ENCODE assay signal across 21 cellular contexts in the genomic region with DNA sequence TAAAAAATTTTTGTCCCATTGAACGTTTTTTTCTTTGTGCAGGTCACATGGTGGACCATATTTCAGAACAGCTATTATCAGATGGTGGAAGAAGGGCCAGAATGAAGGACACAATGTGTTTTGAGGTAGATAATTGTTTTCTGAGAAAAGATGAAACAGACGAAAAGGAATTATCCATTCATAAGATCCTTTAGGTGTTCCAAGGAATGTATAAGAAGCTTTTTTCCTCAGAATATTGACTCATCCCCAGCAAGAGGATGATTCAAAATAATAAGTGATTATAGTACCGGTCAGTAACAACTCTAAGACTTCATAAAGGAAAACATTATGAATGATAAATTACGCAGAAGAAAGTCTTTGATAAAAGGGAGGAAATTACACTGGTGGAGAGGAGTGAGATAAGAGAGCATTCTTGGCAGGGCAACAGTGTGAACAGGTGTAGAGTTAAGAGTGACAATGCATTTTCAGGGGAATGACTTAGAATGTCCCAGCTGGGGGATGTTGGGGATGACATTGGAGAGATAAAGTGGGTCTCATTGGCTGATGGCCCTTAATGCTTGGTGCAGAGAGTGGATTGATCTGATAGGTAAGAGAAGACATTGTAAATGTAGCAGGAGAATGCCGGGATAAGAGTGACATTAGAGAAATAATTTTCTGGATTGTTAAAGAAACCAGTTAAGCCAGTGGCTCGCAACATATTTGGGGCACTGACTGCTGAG. TPM values are rescaled to one million over a fixed set of nuclear protein-coding genes. Genes with fewer than 3 reads are reported as not detected.
"Had no signal": no experiment of that assay in that cellular context is flagged by ENCODE, and none has a peak within 500 bp of the region (broad histone marks: within the 10 kb centered on the region; RNA-seq: fewer than 3 reads in every experiment).

No MANE protein-coding gene starts in this region.

- H3K36me3 Mint-ChIP-seq: activated naive CD4-positive, alpha-beta T cell treated with anti-CD3 and anti-CD28 coated beads, Interleukin-2, amount 10 ng/mL, durations not matched to agents 7 days and 5 days; natural killer cell treated with Interleukin-12 subunit alpha and Interleukin-12 subunit beta and Interleukin-15 and Interleukin-18, amount 100 ng/mL, for 72 hours; stimulated activated naive B cell treated with anti-CD40 and anti-IgM and Interleukin-4, amounts not matched to agents 10 μg/mL and 1 μg/mL and 100 μg/mL, for 72 hours had no signal

- H3K27me3 ChIP-seq: ascending aorta, breast epithelium, sigmoid colon, upper lobe of left lung had no signal

- ATAC-seq: activated CD4-positive, CD25-positive, alpha-beta regulatory T cell treated with anti-CD3 and anti-CD28 coated beads, Interleukin-2, amount 50 U/mL, for 24 hours; activated CD8-positive, alpha-beta T cell treated with anti-CD3 and anti-CD28 coated beads, Interleukin-2, amount 10 ng/mL, durations not matched to agents 7 days and 5 days; activated naive CD8-positive, alpha-beta T cell treated with anti-CD3 and anti-CD28 coated beads, Interleukin-2, amount 50 U/mL, for 24 hours; natural killer cell treated with Interleukin-12 subunit alpha and Interleukin-12 subunit beta and Interleukin-15 and Interleukin-18, amount 100 ng/mL, for 72 hours; stimulated activated naive B cell treated with anti-CD40 and anti-IgM and Interleukin-4, amounts not matched to agents 10 μg/mL and 1 μg/mL and 100 μg/mL, for 72 hours had no signal

- H3K9me3 Mint-ChIP-seq: activated CD4-positive, alpha-beta T cell treated with anti-CD3 and anti-CD28 coated beads, Interleukin-2, amount 10 ng/mL, durations not matched to agents 7 days and 5 days; activated naive CD4-positive, alpha-beta T cell treated with anti-CD3 and anti-CD28 coated beads, Interleukin-2, amount 10 ng/mL, durations not matched to agents 7 days and 5 days; activated naive CD8-positive, alpha-beta T cell treated with anti-CD3 and anti-CD28 coated beads, Interleukin-2, amount 50 U/mL, for 24 hours; natural killer cell treated with Interleukin-12 subunit alpha and Interleukin-12 subunit beta and Interleukin-15 and Interleukin-18, amount 100 ng/mL, for 72 hours; stimulated activated naive B cell treated with anti-CD40 and anti-IgM and Interleukin-4, amounts not matched to agents 10 μg/mL and 1 μg/mL and 100 μg/mL, for 72 hours; T-helper 2 cell treated with Interferon-gamma antibody and Interleukin-4, amounts not matched to agents 5 μg/mL and 100 μg/mL, for 36 hours had no signal

- DNase-seq: activated CD4-positive, alpha-beta T cell treated with anti-CD3 and anti-CD28 coated beads, Interleukin-2, amount 10 ng/mL, durations not matched to agents 7 days and 5 days; activated CD8-positive, alpha-beta memory T cell treated with anti-CD3 and anti-CD28 coated beads, Interleukin-2, amount 50 U/mL, for 48 hours; activated CD8-positive, alpha-beta T cell treated with anti-CD3 and anti-CD28 coated beads, Interleukin-2, amount 10 ng/mL, durations not matched to agents 7 days and 5 days; activated effector memory CD4-positive, alpha-beta T cell treated with Interleukin-2 at 50 U/mL for 16 hours; activated naive CD4-positive, alpha-beta T cell treated with anti-CD3 and anti-CD28 coated beads, Interleukin-2, amount 10 ng/mL, durations not matched to agents 7 days and 5 days; activated naive CD8-positive, alpha-beta T cell treated with anti-CD3 and anti-CD28 coated beads, Interleukin-2, amount 50 U/mL, for 24 hours; activated T-cell treated with anti-CD3 and anti-CD28 coated beads, Interleukin-2, amount 50 U/mL, for 48 hours; effector CD8-positive, alpha-beta T cell; foreskin fibroblast; mesenchymal stem cell; posterior cingulate gyrus; sigmoid colon; stimulated activated naive B cell treated with anti-CD40 and anti-IgM and Interleukin-4, amounts not matched to agents 10 μg/mL and 1 μg/mL and 100 μg/mL, for 72 hours; upper lobe of left lung had no signal

- H3K4me1 Mint-ChIP-seq: activated CD4-positive, alpha-beta T cell treated with anti-CD3 and anti-CD28 coated beads, Interleukin-2, amount 10 ng/mL, durations not matched to agents 7 days and 5 days; activated naive CD4-positive, alpha-beta T cell treated with anti-CD3 and anti-CD28 coated beads, Interleukin-2, amount 10 ng/mL, durations not matched to agents 7 days and 5 days; activated naive CD8-positive, alpha-beta T cell treated with anti-CD3 and anti-CD28 coated beads, Interleukin-2, amount 50 U/mL, for 24 hours; stimulated activated naive B cell treated with anti-CD40 and anti-IgM and Interleukin-4, amounts not matched to agents 10 μg/mL and 1 μg/mL and 100 μg/mL, for 72 hours had no signal

- H3K36me3 ChIP-seq: ascending aorta, breast epithelium, sigmoid colon, thoracic aorta, upper lobe of left lung had no signal

- H3K27ac Mint-ChIP-seq: activated CD4-positive, alpha-beta T cell treated with anti-CD3 and anti-CD28 coated beads, Interleukin-2, amount 10 ng/mL, durations not matched to agents 7 days and 5 days; activated CD8-positive, alpha-beta T cell treated with anti-CD3 and anti-CD28 coated beads, Interleukin-2, amount 10 ng/mL, durations not matched to agents 7 days and 5 days; activated naive CD4-positive, alpha-beta T cell treated with anti-CD3 and anti-CD28 coated beads, Interleukin-2, amount 10 ng/mL, durations not matched to agents 7 days and 5 days; activated naive CD8-positive, alpha-beta T cell treated with anti-CD3 and anti-CD28 coated beads, Interleukin-2, amount 50 U/mL, for 24 hours; natural killer cell treated with Interleukin-12 subunit alpha and Interleukin-12 subunit beta and Interleukin-15 and Interleukin-18, amount 100 ng/mL, for 72 hours; stimulated activated naive B cell treated with anti-CD40 and anti-IgM and Interleukin-4, amounts not matched to agents 10 μg/mL and 1 μg/mL and 100 μg/mL, for 72 hours; T-helper 2 cell treated with Interferon-gamma antibody and Interleukin-4, amounts not matched to agents 5 μg/mL and 100 μg/mL, for 36 hours had no signal

- H3K4me3 Mint-ChIP-seq: activated CD4-positive, alpha-beta T cell treated with anti-CD3 and anti-CD28 coated beads, Interleukin-2, amount 10 ng/mL, durations not matched to agents 7 days and 5 days; activated CD8-positive, alpha-beta T cell treated with anti-CD3 and anti-CD28 coated beads, Interleukin-2, amount 10 ng/mL, durations not matched to agents 7 days and 5 days; activated naive CD4-positive, alpha-beta T cell treated with anti-CD3 and anti-CD28 coated beads, Interleukin-2, amount 10 ng/mL, durations not matched to agents 7 days and 5 days; activated naive CD8-positive, alpha-beta T cell treated with anti-CD3 and anti-CD28 coated beads, Interleukin-2, amount 50 U/mL, for 24 hours; natural killer cell treated with Interleukin-12 subunit alpha and Interleukin-12 subunit beta and Interleukin-15 and Interleukin-18, amount 100 ng/mL, for 72 hours; stimulated activated naive B cell treated with anti-CD40 and anti-IgM and Interleukin-4, amounts not matched to agents 10 μg/mL and 1 μg/mL and 100 μg/mL, for 72 hours; T-helper 2 cell treated with Interferon-gamma antibody and Interleukin-4, amounts not matched to agents 5 μg/mL and 100 μg/mL, for 36 hours had no signal

- H3K4me3 ChIP-seq: ascending aorta, breast epithelium, sigmoid colon, thoracic aorta, upper lobe of left lung had no signal

RNA-seq across cellular contexts. Expression of gene AQP9, which starts 27.0 kb away (rescaled TPM):
- total RNA-seq: activated CD4-positive, alpha-beta T cell treated with anti-CD3 and anti-CD28 coated beads, Interleukin-2, amount 10 ng/mL, durations not matched to agents 7 days and 5 days; activated CD8-positive, alpha-beta T cell treated with anti-CD3 and anti-CD28 coated beads, Interleukin-2, amount 10 ng/mL, durations not matched to agents 7 days and 5 days; glomerular endothelial cell had no signal

RNA-seq across cellular contexts. Expression of gene ALDH1A2, which starts 45.6 kb away (rescaled TPM):
- total RNA-seq: activated CD4-positive, alpha-beta T cell treated with anti-CD3 and anti-CD28 coated beads, Interleukin-2, amount 10 ng/mL, durations not matched to agents 7 days and 5 days; activated CD8-positive, alpha-beta T cell treated with anti-CD3 and anti-CD28 coated beads, Interleukin-2, amount 10 ng/mL, durations not matched to agents 7 days and 5 days; natural killer cell treated with Interleukin-12 subunit alpha and Interleukin-12 subunit beta and Interleukin-15 and Interleukin-18, amount 100 ng/mL, for 72 hours had no signal
